Comparison of ENCODE assay signal across 16 cellular contexts in the genomic region with DNA sequence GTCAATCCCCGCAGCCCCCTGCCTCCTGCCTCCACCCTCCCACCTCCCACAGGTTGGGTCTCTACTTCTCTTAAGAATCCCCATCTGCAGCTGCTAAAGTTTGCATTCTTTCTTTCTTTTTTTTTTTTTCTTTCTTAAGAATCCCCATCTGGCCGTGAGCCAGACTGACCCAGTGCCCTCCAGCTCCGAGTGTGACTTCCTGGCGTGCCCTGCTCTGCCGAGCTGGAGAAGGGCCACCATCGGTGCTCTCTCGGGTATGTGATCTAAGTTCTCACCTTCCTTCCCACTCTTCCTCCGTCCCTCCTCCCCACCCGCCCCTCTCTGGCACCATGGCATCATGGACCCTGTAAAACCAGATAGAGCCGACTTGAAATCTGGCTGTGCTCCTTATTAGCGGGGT.
DNase-seq lines count a peak whose midpoint lies in the region; ATAC-seq and TF ChIP-seq lines count a peak whose summit lies in the region.
"Had no signal": no experiment of that assay in that cellular context is flagged by ENCODE, and none has a peak within 500 bp of the region (broad histone marks: within the 10 kb centered on the region; RNA-seq: fewer than 3 reads in every experiment).

No MANE protein-coding gene starts in this region.

- DNase-seq in EH (ENCODE audit: low read depth) (peak; percentile 19), dermis blood vessel endothelial cell (peak; percentile 18), Peyer's patch (no peak), lower lobe of right lung (no peak), CD14-positive monocyte (ENCODE audit: low spot score) (no peak)
- DNase-seq in central memory CD4-positive, alpha-beta T cell: no peak
- DNase-seq: BE2C; CD8-positive, alpha-beta T cell; H7; NCI-H187; NCI-H748 treated with DMSO at 0.1 percent for 48 hours had no signal

- no peaks in the 10 kb centered on the region for H3K9me2 ChIP-seq in neural cell (ENCODE audit: insufficient read depth, low read length)

- H3K27me3 Mint-ChIP-seq in CD14-positive monocyte (ENCODE audit: low read depth in 3 of 3): peaks cover 0 to 6% (median 3%) of the 10 kb centered on the region in 3 donors

- no peaks in the 10 kb centered on the region for H3K36me3 Mint-ChIP-seq in CD14-positive monocyte
- H3K36me3 Mint-ChIP-seq: CD8-positive, alpha-beta T cell had no signal

- H2AFZ ChIP-seq in neural cell (ENCODE audit: low read depth, low read length): no peak overlapping the region

- no peaks in the 10 kb centered on the region for H3K79me2 ChIP-seq in neural cell (replicated peaks; ENCODE audit: insufficient read depth, low read length)

- H3K9me3 Mint-ChIP-seq in CD14-positive monocyte: peaks cover 0 to 3% (median 0%) of the 10 kb centered on the region in 7 donors
- H3K9me3 Mint-ChIP-seq: CD8-positive, alpha-beta T cell; IgD-negative memory B cell had no signal

- H3K27me3 ChIP-seq in BLaER1: no peaks in the 10 kb centered on the region
- H3K27me3 ChIP-seq in neural cell (ENCODE audit: insufficient read depth, low read depth, low read length): no peaks in the 10 kb centered on the region
- no peaks in the 10 kb centered on the region for H3K27me3 ChIP-seq in Peyer's patch
- H3K27me3 ChIP-seq in lower lobe of right lung (ENCODE audit: low read depth): peaks cover 6% of the 10 kb centered on the region
- H3K27me3 ChIP-seq: BE2C, SJSA1 had no signal

- ATAC-seq in lower lobe of right lung: no peak
- ATAC-seq: CD8-positive, alpha-beta T cell; Panc1 had no signal

- H3K27ac Mint-ChIP-seq in CD14-positive monocyte: peak overlapping the region in 1 of 7 donors; percentile 53
- H3K27ac Mint-ChIP-seq: CD8-positive, alpha-beta T cell; IgD-negative memory B cell had no signal

- peak overlapping the region in 1 of 2 donors; percentile 42 for H3K4me3 Mint-ChIP-seq in CD14-positive monocyte
- H3K4me3 Mint-ChIP-seq: CD8-positive, alpha-beta T cell; IgD-negative memory B cell had no signal

- no peak overlapping the region for H3K9ac ChIP-seq in BLaER1
- no peak overlapping the region for H3K9ac ChIP-seq in neural cell (ENCODE audit: low read length)

- intact Hi-C loops in lower lobe of right lung (cut with DNase I): no loop called here
- intact Hi-C loops in CD14-positive monocyte (cut with micrococcal nuclease): loop anchor here in 1 of 2 donors (10.0 kb wide), 1 partner anchor 354 kb away; a partner anchor contains a TSS

- TF ChIP-seq RAD21 in neural cell (conservative IDR thresholded peaks at IDR 0.05): no peak

- H3F3A ChIP-seq in neural cell (ENCODE audit: insufficient read depth, low read length, poor library complexity, severe bottlenecking): no peaks in the 10 kb centered on the region

- H3K9me3 ChIP-seq in BLaER1 (no peaks in the 10 kb centered on the region), neural cell (ENCODE audit: low read length) (no peaks in the 10 kb centered on the region), Peyer's patch (no peaks in the 10 kb centered on the region), lower lobe of right lung (no peaks in the 10 kb centered on the region)
- H3K9me3 ChIP-seq: BE2C, SJSA1 had no signal

- TF ChIP-seq EP300 in neural cell (conservative IDR thresholded peaks at IDR 0.05; ENCODE audit: poor library complexity, severe bottlenecking): no peak

- no peak for TF ChIP-seq POLR2A in Peyer's patch (IDR thresholded peaks at IDR 0.05)

- H3K4me3 ChIP-seq in BLaER1 (no peak overlapping the region), neural cell (ENCODE audit: low read length) (peak overlapping the region; percentile 48), Peyer's patch (no peak overlapping the region), lower lobe of right lung (no peak overlapping the region)
- H3K4me3 ChIP-seq: SJSA1 had no signal

- H4K20me1 ChIP-seq in BLaER1 (no peaks in the 10 kb centered on the region), neural cell (ENCODE audit: insufficient read depth) (no peaks in the 10 kb centered on the region)

- H3K36me3 ChIP-seq in BLaER1 (no peaks in the 10 kb centered on the region), neural cell (ENCODE audit: insufficient read depth, low read length) (no peaks in the 10 kb centered on the region), Peyer's patch (no peaks in the 10 kb centered on the region), lower lobe of right lung (no peaks in the 10 kb centered on the region)
- H3K36me3 ChIP-seq: BE2C, SJSA1 had no signal

- H3K4me1 ChIP-seq in BLaER1: peaks cover 76% of the 10 kb centered on the region
- H3K4me1 ChIP-seq in Peyer's patch: peaks cover 0 to 6% (median 0%) of the 10 kb centered on the region in 4 donors
- H3K4me1 ChIP-seq in lower lobe of right lung: peaks cover 9% of the 10 kb centered on the region

- H3K27ac ChIP-seq in BLaER1 (peak overlapping the region; percentile 35; the same call in 1 of the 2 replicates), neural cell (ENCODE audit: low read length) (no peak overlapping the region), Peyer's patch (no peak overlapping the region), lower lobe of right lung (no peak overlapping the region)
- H3K27ac ChIP-seq: SJSA1 had no signal

- peak overlapping the region; percentile 90 for H3K4me2 ChIP-seq in BLaER1
- no peak overlapping the region for H3K4me2 ChIP-seq in neural cell (ENCODE audit: low read length)

- peaks cover 52% of the 10 kb centered on the region for H3K4me1 Mint-ChIP-seq in CD14-positive monocyte

- TF ChIP-seq CTCF in neural cell (IDR thresholded peaks at IDR 0.05; ENCODE audit: poor library complexity, severe bottlenecking): no peak
- no peak for TF ChIP-seq CTCF in Peyer's patch (IDR thresholded peaks at IDR 0.05)
- no peak for TF ChIP-seq CTCF in lower lobe of right lung (IDR thresholded peaks at IDR 0.05)
- TF ChIP-seq CTCF in CD14-positive monocyte (IDR thresholded peaks at IDR 0.05): no peak

TF ChIP-seq in neural cell, 6 proteins besides CTCF, POLR2A, EP300 and RAD21:
- TF ChIP-seq, protein P1, sequence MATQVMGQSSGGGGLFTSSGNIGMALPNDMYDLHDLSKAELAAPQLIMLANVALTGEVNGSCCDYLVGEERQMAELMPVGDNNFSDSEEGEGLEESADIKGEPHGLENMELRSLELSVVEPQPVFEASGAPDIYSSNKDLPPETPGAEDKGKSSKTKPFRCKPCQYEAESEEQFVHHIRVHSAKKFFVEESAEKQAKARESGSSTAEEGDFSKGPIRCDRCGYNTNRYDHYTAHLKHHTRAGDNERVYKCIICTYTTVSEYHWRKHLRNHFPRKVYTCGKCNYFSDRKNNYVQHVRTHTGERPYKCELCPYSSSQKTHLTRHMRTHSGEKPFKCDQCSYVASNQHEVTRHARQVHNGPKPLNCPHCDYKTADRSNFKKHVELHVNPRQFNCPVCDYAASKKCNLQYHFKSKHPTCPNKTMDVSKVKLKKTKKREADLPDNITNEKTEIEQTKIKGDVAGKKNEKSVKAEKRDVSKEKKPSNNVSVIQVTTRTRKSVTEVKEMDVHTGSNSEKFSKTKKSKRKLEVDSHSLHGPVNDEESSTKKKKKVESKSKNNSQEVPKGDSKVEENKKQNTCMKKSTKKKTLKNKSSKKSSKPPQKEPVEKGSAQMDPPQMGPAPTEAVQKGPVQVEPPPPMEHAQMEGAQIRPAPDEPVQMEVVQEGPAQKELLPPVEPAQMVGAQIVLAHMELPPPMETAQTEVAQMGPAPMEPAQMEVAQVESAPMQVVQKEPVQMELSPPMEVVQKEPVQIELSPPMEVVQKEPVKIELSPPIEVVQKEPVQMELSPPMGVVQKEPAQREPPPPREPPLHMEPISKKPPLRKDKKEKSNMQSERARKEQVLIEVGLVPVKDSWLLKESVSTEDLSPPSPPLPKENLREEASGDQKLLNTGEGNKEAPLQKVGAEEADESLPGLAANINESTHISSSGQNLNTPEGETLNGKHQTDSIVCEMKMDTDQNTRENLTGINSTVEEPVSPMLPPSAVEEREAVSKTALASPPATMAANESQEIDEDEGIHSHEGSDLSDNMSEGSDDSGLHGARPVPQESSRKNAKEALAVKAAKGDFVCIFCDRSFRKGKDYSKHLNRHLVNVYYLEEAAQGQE (IDR thresholded peaks at IDR 0.05; ENCODE audit: borderline replicate concordance): no peak
- TF ChIP-seq POLR2AphosphoS5 (IDR thresholded peaks at IDR 0.05): no peak
- no peak for TF ChIP-seq SMC3 (conservative IDR thresholded peaks at IDR 0.05; ENCODE audit: poor library complexity)
- TF ChIP-seq TAF1 (IDR thresholded peaks at IDR 0.05; ENCODE audit: low read depth): no peak
TF ChIP-seq in neural cell: peak in this region for 0.

Comparison
In these comparisons a context has a peak if more than half of its experiments do, and no peak if none do; other contexts are left out.
1. DNase-seq: peak in EH (single experiment) and dermis blood vessel endothelial cell (single experiment); none in Peyer's patch (0 of 3), lower lobe of right lung (single experiment), CD14-positive monocyte (single experiment) and central memory CD4-positive, alpha-beta T cell (single experiment).